In the genomic region with DNA sequence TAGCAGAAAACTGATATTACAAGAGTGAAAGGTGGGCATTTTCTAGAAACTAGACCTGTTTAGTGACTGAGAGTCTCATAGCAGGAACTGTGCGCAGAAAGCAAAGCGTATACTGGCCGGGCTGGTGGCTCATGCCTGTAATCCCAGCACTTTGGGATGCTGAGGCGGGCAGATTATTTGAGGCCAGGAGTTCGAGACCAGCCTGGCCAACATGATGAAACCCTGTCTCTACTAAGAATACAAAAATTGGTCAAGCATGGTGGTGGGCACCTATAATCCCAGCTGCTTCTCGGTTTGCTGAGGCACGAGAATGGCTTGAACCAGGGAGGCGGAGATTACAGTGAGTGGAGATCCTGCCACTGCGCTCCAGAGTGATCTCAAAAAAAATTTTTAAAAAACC, we compare ENCODE assay signal across 12 cellular contexts. TPM values are rescaled to one million over a fixed set of nuclear protein-coding genes. Genes with fewer than 3 reads are reported as not detected.
DNase-seq lines count a peak whose midpoint lies in the region; ATAC-seq and TF ChIP-seq lines count a peak whose summit lies in the region.
"Had no signal": no experiment of that assay in that cellular context is flagged by ENCODE, and none has a peak within 500 bp of the region (broad histone marks: within the 10 kb centered on the region; RNA-seq: fewer than 3 reads in every experiment).

No MANE protein-coding gene starts in this region.

- no peak for ATAC-seq in T-cell (replicated peaks in 1 of 4)
- ATAC-seq in GM21737 (IDR thresholded peaks at IDR 0.05; ENCODE audit: unreplicated experiment): no peak

- H3K4me3 Mint-ChIP-seq in T-cell (peak overlapping the region; percentile 89 to 97 (median 90)), glutamatergic neuron (ENCODE audit: unreplicated experiment) (peak overlapping the region; percentile 49), type B pancreatic cell (peak overlapping the region; percentile 95)

- TF ChIP-seq CTCF in glutamatergic neuron (IDR thresholded peaks at IDR 0.05; ENCODE audit: partially characterized antibody, unreplicated experiment) (no peak), type B pancreatic cell (conservative IDR thresholded peaks at IDR 0.05) (no peak)

- H3K4me1 Mint-ChIP-seq in T-cell: peaks cover 39 to 41% (median 41%) of the 10 kb centered on the region in 3 donors
- H3K4me1 Mint-ChIP-seq in glutamatergic neuron (ENCODE audit: low read depth, unreplicated experiment): peaks cover 14% of the 10 kb centered on the region
- peaks cover 21% of the 10 kb centered on the region for H3K4me1 Mint-ChIP-seq in type B pancreatic cell (ENCODE audit: unreplicated experiment)

- H3K27ac Mint-ChIP-seq in T-cell (peak overlapping the region; percentile 97), glutamatergic neuron (ENCODE audit: unreplicated experiment) (no peak overlapping the region), type B pancreatic cell (peak overlapping the region; percentile 99)

- CTCF ChIA-PET in T-cell (lab: Charles Lee): no interaction called here

- DNase-seq in activated effector memory CD4-positive, alpha-beta T cell treated with anti-CD3 and anti-CD28 coated beads, Interleukin-2, amount 50 U/mL, for 16 hours: peak; percentile 10
- no peak for DNase-seq in activated effector memory CD4-positive, alpha-beta T cell treated with Interleukin-2 at 50 U/mL for 16 hours
- no peak for DNase-seq in T-cell
- no peak for DNase-seq in glutamatergic neuron
- no peak for DNase-seq in type B pancreatic cell (ENCODE audit: extremely low spot score, unreplicated experiment)
- DNase-seq in NCI-H1092 treated with DMSO at 0.1 percent for 48 hours (lab: John Stamatoyannopoulos, UW): no peak
- DNase-seq in DMS 273 (lab: John Stamatoyannopoulos, UW; ENCODE audit: unreplicated experiment): no peak
- DNase-seq: activated CD4-positive, CD25-positive, alpha-beta regulatory T cell treated with anti-CD3 and anti-CD28 coated beads, Interleukin-2, amount 50 U/mL, for 72 hours; NCI-H2171 treated with DMSO at 0.1 percent for 48 hours; stimulated activated CD4-positive, alpha-beta T cell treated with anti-CD3 and anti-CD28 coated beads, Interleukin-15, amount 100 ng/mL, for 24 hours had no signal

- H3K27me3 Mint-ChIP-seq in T-cell (no peaks in the 10 kb centered on the region), glutamatergic neuron (ENCODE audit: unreplicated experiment) (peaks cover 6% of the 10 kb centered on the region), type B pancreatic cell (no peaks in the 10 kb centered on the region)
- H3K27me3 Mint-ChIP-seq: progenitor cell of endocrine pancreas had no signal

- POLR2A ChIA-PET in T-cell (lab: Charles Lee): no interaction called here

- peaks cover 5% of the 10 kb centered on the region for H3K36me3 Mint-ChIP-seq in T-cell
- H3K36me3 Mint-ChIP-seq in glutamatergic neuron (ENCODE audit: unreplicated experiment): no peaks in the 10 kb centered on the region
- peaks cover 5% of the 10 kb centered on the region for H3K36me3 Mint-ChIP-seq in type B pancreatic cell

- no peaks in the 10 kb centered on the region for H3K9me3 Mint-ChIP-seq in T-cell
- H3K9me3 Mint-ChIP-seq in glutamatergic neuron (ENCODE audit: unreplicated experiment): peaks cover 6% of the 10 kb centered on the region
- no peaks in the 10 kb centered on the region for H3K9me3 Mint-ChIP-seq in type B pancreatic cell

RNA-seq across cellular contexts. Expression of a gene that starts 1.8 kb away (rescaled TPM):
- total RNA-seq in T-cell (100 to 1,000 TPM in 3 of 5 donors, 10 to 100 TPM in 2; 89.1 to 105 (median 102) TPM), glutamatergic neuron (ENCODE audit: unreplicated experiment) (49.6 TPM), type B pancreatic cell (ENCODE audit: low replicate concordance) (74.6 and 77.4 TPM in 2 replicates)

RNA-seq across cellular contexts. Expression of a gene that starts 9.2 kb away (rescaled TPM):
- total RNA-seq in T-cell: 10 to 100 TPM; 22.5 to 28.2 (median 24.6) TPM
- 20.0 TPM for total RNA-seq in glutamatergic neuron (ENCODE audit: unreplicated experiment)
- 42.3 and 43.1 TPM in 2 replicates for total RNA-seq in type B pancreatic cell (ENCODE audit: low replicate concordance)

RNA-seq across cellular contexts. Expression of a gene that starts 41.6 kb away (rescaled TPM):
- total RNA-seq in T-cell (100 to 1,000 TPM in 4 of 5 donors, 10 to 100 TPM in 1; 88.1 to 108 (median 106) TPM), glutamatergic neuron (ENCODE audit: unreplicated experiment) (6.6 TPM), type B pancreatic cell (ENCODE audit: low replicate concordance) (30.8 and 42.9 TPM in 2 replicates)

RNA-seq across cellular contexts. Expression of a gene that starts 56.3 kb away (rescaled TPM):
- 100 to 1,000 TPM in 2 of 5 donors, 10 to 100 TPM in 3; 87.6 to 139 (median 94.5) TPM for total RNA-seq in T-cell
- total RNA-seq in glutamatergic neuron (ENCODE audit: unreplicated experiment): 9.6 TPM
- total RNA-seq in type B pancreatic cell (ENCODE audit: low replicate concordance): 38.9 and 53.3 TPM in 2 replicates
